In the genomic region with DNA sequence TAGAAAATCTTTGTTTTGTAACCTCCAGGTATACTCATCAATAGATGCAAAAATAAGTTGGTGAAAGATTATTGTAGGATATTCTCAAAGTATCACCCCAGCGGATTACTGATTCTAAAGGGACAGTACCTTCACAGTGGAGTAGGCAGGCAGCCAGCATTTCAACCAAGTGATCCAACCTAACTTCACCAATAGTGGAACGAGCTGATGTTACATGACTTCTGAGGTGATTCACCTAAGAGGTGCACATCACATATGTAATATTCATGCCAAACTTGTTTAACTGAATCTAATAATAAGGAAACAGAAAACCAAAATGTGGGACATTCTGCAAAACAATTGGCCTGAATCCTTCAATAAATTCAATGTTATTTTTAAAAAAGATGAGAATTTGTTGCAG, we compare ENCODE assay signal across 26 cellular contexts. TPM values are rescaled to one million over a fixed set of nuclear protein-coding genes. Genes with fewer than 3 reads are reported as not detected.
"Had no signal": no experiment of that assay in that cellular context is flagged by ENCODE, and none has a peak within 500 bp of the region (broad histone marks: within the 10 kb centered on the region; RNA-seq: fewer than 3 reads in every experiment).

No MANE protein-coding gene starts in this region.

- H3K4me2 ChIP-seq: smooth muscle cell had no signal

- H3K27ac ChIP-seq: lower lobe of right lung, prostate gland, right lobe of liver, testis, thyroid gland had no signal

- H3K4me3 ChIP-seq: lower lobe of right lung, pancreas, prostate gland, right lobe of liver, smooth muscle cell, testis, thyroid gland, transverse colon, upper lobe of left lung had no signal

- ATAC-seq: lower lobe of right lung; naive thymus-derived CD8-positive, alpha-beta T cell; pancreas; right lobe of liver; stimulated activated memory B cell treated with anti-CD40 and anti-IgM and Interleukin-4, amounts not matched to agents 10 μg/mL and 1 μg/mL and 100 μg/mL, for 72 hours; stimulated activated naive CD8-positive, alpha-beta T cell treated with anti-CD3 and anti-CD28 coated beads, Interleukin-15, amount 100 ng/mL, for 72 hours had no signal

- FAIRE-seq: islet of Langerhans, kidney, pancreas had no signal

- DNase-seq: hypothalamus; immature natural killer cell; kidney; lower lobe of right lung; mammary epithelial cell; mesenchymal stem cell; naive thymus-derived CD8-positive, alpha-beta T cell; nucleus accumbens; pancreas; posterior cingulate gyrus; retina; right lobe of liver; stimulated activated CD4-positive, alpha-beta T cell treated with anti-CD3 and anti-CD28 coated beads, Interleukin-1b, Interleukin-23, amount 100 ng/mL, for 48 hours; stimulated activated CD4-positive, alpha-beta T cell treated with anti-CD3 and anti-CD28 coated beads, Interleukin-2, amount 100 ng/mL, for 48 hours; stimulated activated CD4-positive, alpha-beta T cell treated with anti-CD3 and anti-CD28 coated beads, Interleukin-4, amount 100 ng/mL, for 4 hours; stimulated activated CD8-positive, alpha-beta memory T cell treated with anti-CD3 and anti-CD28 coated beads, Interleukin-4, amount 100 ng/mL, for 48 hours; stimulated activated naive CD4-positive, alpha-beta T cell treated with Interleukin-2 at 50 U/mL for 16 hours; stimulated activated naive CD8-positive, alpha-beta T cell treated with anti-CD3 and anti-CD28 coated beads, Interleukin-15, amount 100 ng/mL, for 72 hours; testis; thyroid gland; transverse colon; upper lobe of left lung had no signal

- H3K9me3 ChIP-seq: lower lobe of right lung, pancreas, prostate gland, right lobe of liver, testis, thyroid gland, transverse colon, upper lobe of left lung had no signal

- H3K4me1 ChIP-seq: right lobe of liver, testis had no signal

- H3K27me3 ChIP-seq: pancreas, right lobe of liver, testis, thyroid gland, transverse colon, upper lobe of left lung had no signal

- H3K36me3 ChIP-seq: lower lobe of right lung, pancreas, prostate gland, right lobe of liver, thyroid gland, transverse colon had no signal

RNA-seq across cellular contexts. Expression of gene MYZAP, which starts 14.3 kb away (rescaled TPM):
- total RNA-seq: naive thymus-derived CD8-positive, alpha-beta T cell had no signal
